In genomic region chr2:239353697-239354096, GRCh38 we compare ENCODE assay signal across 24 cellular contexts.
"Had no signal": no experiment of that assay in that cellular context is flagged by ENCODE, and none has a peak within 500 bp of the region (broad histone marks: within the 10 kb centered on the region; RNA-seq: fewer than 3 reads in every experiment).

No MANE protein-coding gene starts in this region.

- H3K4me3 Mint-ChIP-seq: memory B cell; mesothelial cell of epicardium; natural killer cell treated with Interleukin-12 subunit alpha and Interleukin-12 subunit beta and Interleukin-15 and Interleukin-18, amount 100 ng/mL, for 72 hours; neural progenitor cell; stimulated activated naive B cell treated with anti-CD40 and anti-IgM and Interleukin-4, amounts not matched to agents 10 μg/mL and 1 μg/mL and 100 μg/mL, for 72 hours; stimulated activated naive CD8-positive, alpha-beta T cell treated with anti-CD3 and anti-CD28 coated beads, Interleukin-15, amount 100 ng/mL, for 72 hours had no signal

- H3K9me3 Mint-ChIP-seq: natural killer cell treated with Interleukin-12 subunit alpha and Interleukin-12 subunit beta and Interleukin-15 and Interleukin-18, amount 100 ng/mL, for 72 hours had no signal

- H3K36me3 ChIP-seq: prostate gland, thoracic aorta had no signal

- DNase-seq: effector memory CD4-positive, alpha-beta T cell; gastrocnemius medialis; kidney; left cardiac atrium; left ventricle myocardium inferior; lower lobe of right lung; occipital lobe; retina; stimulated activated CD4-positive, alpha-beta T cell treated with anti-CD3 and anti-CD28 coated beads, Interleukin-2, amount 100 ng/mL, for 24 hours; stimulated activated CD4-positive, alpha-beta T cell treated with anti-CD3 and anti-CD28 coated beads, Interleukin-4, amount 100 ng/mL, for 4 hours; stimulated activated naive B cell treated with anti-CD40 and anti-IgM and Interleukin-4, amounts not matched to agents 10 μg/mL and 1 μg/mL and 100 μg/mL, for 72 hours; stimulated activated naive CD8-positive, alpha-beta T cell treated with anti-CD3 and anti-CD28 coated beads, Interleukin-15, amount 100 ng/mL, for 72 hours; substantia nigra; upper lobe of left lung had no signal

- H3K4me3 ChIP-seq: gastrocnemius medialis, hepatocyte, left ventricle myocardium inferior, lower lobe of right lung, neural progenitor cell, prostate gland, skin epidermis, thoracic aorta, upper lobe of left lung, vagina had no signal

- H3K27ac Mint-ChIP-seq: memory B cell; mesothelial cell of epicardium; natural killer cell treated with Interleukin-12 subunit alpha and Interleukin-12 subunit beta and Interleukin-15 and Interleukin-18, amount 100 ng/mL, for 72 hours; neural progenitor cell; stimulated activated naive B cell treated with anti-CD40 and anti-IgM and Interleukin-4, amounts not matched to agents 10 μg/mL and 1 μg/mL and 100 μg/mL, for 72 hours; stimulated activated naive CD8-positive, alpha-beta T cell treated with anti-CD3 and anti-CD28 coated beads, Interleukin-15, amount 100 ng/mL, for 72 hours had no signal

- H3K9me3 ChIP-seq: gastrocnemius medialis, prostate gland, thoracic aorta, vagina had no signal

- H3K9ac ChIP-seq: neural progenitor cell, parathyroid adenoma had no signal

- H3K27me3 Mint-ChIP-seq: memory B cell; natural killer cell treated with Interleukin-12 subunit alpha and Interleukin-12 subunit beta and Interleukin-15 and Interleukin-18, amount 100 ng/mL, for 72 hours; stimulated activated naive B cell treated with anti-CD40 and anti-IgM and Interleukin-4, amounts not matched to agents 10 μg/mL and 1 μg/mL and 100 μg/mL, for 72 hours; stimulated activated naive CD8-positive, alpha-beta T cell treated with anti-CD3 and anti-CD28 coated beads, Interleukin-15, amount 100 ng/mL, for 72 hours had no signal

- H3K27ac ChIP-seq: hepatocyte, left ventricle myocardium inferior, lower lobe of right lung, neural progenitor cell, parathyroid adenoma, prostate gland, skin epidermis, thoracic aorta, upper lobe of left lung, vagina had no signal

- H3K4me1 ChIP-seq: parathyroid adenoma, upper lobe of left lung had no signal

- H3K4me1 Mint-ChIP-seq: memory B cell had no signal

- H3K27me3 ChIP-seq: gastrocnemius medialis, hepatocyte, neural progenitor cell, upper lobe of left lung, vagina had no signal
